ENCODE assay signal across 1 cellular context in genomic region chr17:21098934-21099687, GRCh38.
TF ChIP-seq lines count a peak whose summit lies in the region.

No MANE protein-coding gene starts in this region.

TF ChIP-seq in H1, 55 proteins besides CTCF, POLR2A, EP300 and RAD21:
- TF ChIP-seq TBP (IDR thresholded peaks at IDR 0.05; ENCODE audit: low read depth, low read length) (peak; percentile 74), HDAC2 (IDR thresholded peaks at IDR 0.05; ENCODE audit: borderline replicate concordance in 1 of 2, low read depth in 2 of 2, low read length in 2 of 2) (peak in 1 of 2 experiments; percentile 74; a peak in 1 of 4 replicates), CREB1 (IDR thresholded peaks at IDR 0.05) (peak; percentile 59), KDM4A (IDR thresholded peaks at IDR 0.05; ENCODE audit: low read depth, low read length, severe bottlenecking) (peak; percentile 33), MAX (IDR thresholded peaks at IDR 0.05) (no peak), POLR2AphosphoS5 (IDR thresholded peaks at IDR 0.05; ENCODE audit: low read depth, low read length) (peak; percentile 81), SIX5 (IDR thresholded peaks at IDR 0.05; ENCODE audit: low read depth, low read length) (peak; percentile 80), PHF8 (conservative IDR thresholded peaks at IDR 0.05; ENCODE audit: low read depth, low read length) (peak; percentile 34; the same call in 1 of the 2 replicates), TAF7 (optimal IDR thresholded peaks at IDR 0.05; ENCODE audit: borderline replicate concordance, low read depth, low read length) (peak; percentile 36), KDM1A (IDR thresholded peaks at IDR 0.05; ENCODE audit: borderline replicate concordance, low read length) (no peak), E2F6 (IDR thresholded peaks at IDR 0.05) (peak; percentile 76), POU5F1 (IDR thresholded peaks at IDR 0.05; ENCODE audit: low read depth, low read length) (no peak), TAF1 (IDR thresholded peaks at IDR 0.05; ENCODE audit: low read depth, low read length) (peak; percentile 85), SIN3A (conservative IDR thresholded peaks at IDR 0.05 in 1 of 2, IDR thresholded peaks at IDR 0.05 in 1 of 2; ENCODE audit: low read depth in 1 of 2, low read length in 2 of 2) (peak; percentile 47 to 90; a peak in 2 of 4 replicates), CBX5 (IDR thresholded peaks at IDR 0.05; ENCODE audit: low read depth, low read length) (no peak), RXRA (IDR thresholded peaks at IDR 0.05; ENCODE audit: insufficient read depth, low read depth, low read length) (no peak), SP1 (IDR thresholded peaks at IDR 0.05; ENCODE audit: low read depth, low read length) (peak; percentile 71; the same call in 1 of the 2 replicates), KDM5A (IDR thresholded peaks at IDR 0.05; ENCODE audit: low read length) (0 out of 2 replicates have a peak, but pooled peaks have one; percentile 32), YY1 (IDR thresholded peaks at IDR 0.05; ENCODE audit: low read depth, low read length) (0 out of 2 replicates have a peak, but pooled peaks have one; percentile 22), SAP30 (IDR thresholded peaks at IDR 0.05; ENCODE audit: insufficient read depth, insufficient replicate concordance, low read length) (peak; percentile 98)
